ENCODE assay signal across 8 cellular contexts in the genomic region with DNA sequence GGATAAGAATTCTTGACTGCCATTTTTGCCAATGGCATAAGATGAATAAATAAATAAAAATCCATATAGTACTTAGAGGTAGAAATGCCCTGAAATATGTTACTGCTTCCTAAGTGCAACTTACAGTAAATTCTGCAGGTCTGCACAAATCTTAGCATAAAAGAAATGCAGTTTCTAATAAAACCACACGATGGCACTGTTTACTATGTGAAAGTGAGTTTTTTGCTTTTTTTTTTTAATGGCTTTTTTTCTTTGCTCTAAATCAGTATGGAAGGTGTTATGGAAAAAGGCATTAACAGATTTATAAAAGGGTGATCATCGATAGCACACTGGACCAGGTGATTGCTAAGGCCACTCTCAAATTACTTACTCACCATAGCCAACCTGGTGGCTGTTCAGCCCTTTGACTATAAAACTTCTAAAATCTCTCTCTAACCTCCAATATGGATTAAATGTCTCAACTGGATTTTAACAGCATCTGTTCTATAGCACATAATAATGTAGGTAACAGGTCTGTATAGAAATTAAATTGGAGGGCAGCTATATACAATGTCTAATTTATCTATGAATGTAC. TPM values are rescaled to one million over a fixed set of nuclear protein-coding genes. Genes with fewer than 3 reads are reported as not detected.
A peak's percentile ranks its signal among the peaks of the same experiment; 100 is the strongest.
DNase-seq lines count a peak whose midpoint lies in the region; ATAC-seq, FAIRE-seq and TF ChIP-seq lines count a peak whose summit lies in the region.

No MANE protein-coding gene starts in this region.

- no peak overlapping the region for H4K91ac ChIP-seq in mesenchymal stem cell (ENCODE audit: low read length)

- H4K8ac ChIP-seq in mesenchymal stem cell (ENCODE audit: low read length), result no peak overlapping the region

- peaks cover 51% of the 10 kb centered on the region for H3K36me3 Mint-ChIP-seq in stimulated activated effector memory CD8-positive, alpha-beta T cell treated with anti-CD3 and anti-CD28 coated beads, Interleukin-12 subunit alpha, Interleukin-12 subunit beta, amount 100 ng/mL, for 72 hours

- no peak overlapping the region for H2AFZ ChIP-seq in mesenchymal stem cell (ENCODE audit: low read depth, low read length)

- H3K4me3 Mint-ChIP-seq in stimulated activated effector memory CD8-positive, alpha-beta T cell treated with anti-CD3 and anti-CD28 coated beads, Interleukin-12 subunit alpha, Interleukin-12 subunit beta, amount 100 ng/mL, for 72 hours, result no peak overlapping the region

- H3K9me3 ChIP-seq in mesenchymal stem cell (ENCODE audit: control insufficient read depth, low read length), result no peaks in the 10 kb centered on the region

- H3K4me2 ChIP-seq in mesenchymal stem cell (ENCODE audit: low read length, poor library complexity, severe bottlenecking), result no peak overlapping the region

- no peak overlapping the region for H2AK5ac ChIP-seq in mesenchymal stem cell (ENCODE audit: low read length, severe bottlenecking)

- ATAC-seq in stimulated activated effector memory CD8-positive, alpha-beta T cell treated with anti-CD3 and anti-CD28 coated beads, Interleukin-12 subunit alpha, Interleukin-12 subunit beta, amount 100 ng/mL, for 72 hours, result no peak

- no peak overlapping the region for H3K4ac ChIP-seq in mesenchymal stem cell (ENCODE audit: low read depth in 1 of 2, low read length in 2 of 2)

- H3K79me1 ChIP-seq in mesenchymal stem cell (replicated peaks; ENCODE audit: low read length, poor library complexity, severe bottlenecking), result no peaks in the 10 kb centered on the region

- H2BK5ac ChIP-seq in mesenchymal stem cell (ENCODE audit: low read depth, low read length, poor library complexity, severe bottlenecking), result no peak overlapping the region

- no peaks in the 10 kb centered on the region for H3K27me3 ChIP-seq in mesenchymal stem cell (ENCODE audit: control insufficient read depth in 1 of 2, insufficient read depth in 1 of 2, low read length in 2 of 2)

- no peaks in the 10 kb centered on the region for H3K9me3 Mint-ChIP-seq in stimulated activated effector memory CD8-positive, alpha-beta T cell treated with anti-CD3 and anti-CD28 coated beads, Interleukin-12 subunit alpha, Interleukin-12 subunit beta, amount 100 ng/mL, for 72 hours

- no peak overlapping the region for H3K27ac ChIP-seq in mesenchymal stem cell (ENCODE audit: low read length, poor library complexity, severe bottlenecking)

- no peak overlapping the region for H2BK120ac ChIP-seq in mesenchymal stem cell (ENCODE audit: low read depth, low read length)

- no peaks in the 10 kb centered on the region for H3K4me1 Mint-ChIP-seq in stimulated activated effector memory CD8-positive, alpha-beta T cell treated with anti-CD3 and anti-CD28 coated beads, Interleukin-12 subunit alpha, Interleukin-12 subunit beta, amount 100 ng/mL, for 72 hours

- H2BK12ac ChIP-seq in mesenchymal stem cell (ENCODE audit: low read length in 2 of 2), result no peak overlapping the region

- peaks cover 5 to 59% of the 10 kb centered on the region in 2 experiments for H3K36me3 ChIP-seq in mesenchymal stem cell (ENCODE audit: control insufficient read depth in 1 of 2, insufficient read depth in 2 of 2, low read depth in 1 of 2, low read length in 2 of 2)

- H3K4me3 ChIP-seq in cardiac fibroblast (replicated peaks in 1 of 2; ENCODE audit: low read depth in 2 of 2, low read length in 2 of 2) (no peak overlapping the region), mesenchymal stem cell (ENCODE audit: insufficient read depth in 1 of 2, low read depth in 1 of 2, low read length in 2 of 2) (no peak overlapping the region)

- no peak overlapping the region for H3K18ac ChIP-seq in mesenchymal stem cell (ENCODE audit: low read depth in 1 of 2, low read length in 2 of 2)

- peak; percentile 97 for FAIRE-seq in A204.1 (lab: Jason Lieb, UNC)

- H3K23ac ChIP-seq in mesenchymal stem cell (ENCODE audit: low read length in 2 of 2), result no peak overlapping the region

- no peak overlapping the region for H3K9ac ChIP-seq in mesenchymal stem cell (ENCODE audit: low read length)

- no peaks in the 10 kb centered on the region for H3K4me1 ChIP-seq in mesenchymal stem cell (ENCODE audit: control insufficient read depth, insufficient read depth, low read depth, low read length)

- no peak overlapping the region for H3K14ac ChIP-seq in mesenchymal stem cell (ENCODE audit: low read length in 2 of 2)

- TF ChIP-seq CTCF in GM12874 (IDR thresholded peaks at IDR 0.05; ENCODE audit: insufficient read depth, low read depth, low read length) (peak; percentile 40; the same call in 1 of the 2 replicates), cardiac fibroblast (IDR thresholded peaks at IDR 0.05; ENCODE audit: low read depth, low read length) (peak; percentile 51)

- no peak overlapping the region for H3K27ac Mint-ChIP-seq in stimulated activated effector memory CD8-positive, alpha-beta T cell treated with anti-CD3 and anti-CD28 coated beads, Interleukin-12 subunit alpha, Interleukin-12 subunit beta, amount 100 ng/mL, for 72 hours

- WGBS in mesenchymal stem cell, result 46% methylated on average over 1 of the region's 2 CpGs

- no peak overlapping the region for H2BK15ac ChIP-seq in mesenchymal stem cell (ENCODE audit: low read depth, poor library complexity, severe bottlenecking)

- DNase-seq in NCI-H524 treated with DMSO at 0.1 percent for 48 hours (lab: John Stamatoyannopoulos, UW), result peak; percentile 14
- DNase-seq in cardiac fibroblast (ENCODE audit: low read depth in 2 of 2), result peak; percentile 64 to 69
- peak; percentile 56 for DNase-seq in mesenchymal stem cell
- DNase-seq in stimulated activated CD4-positive, alpha-beta T cell treated with anti-CD3 and anti-CD28 coated beads, Interleukin-2, amount 100 ng/mL, for 24 hours, result no peak
- DNase-seq in effector CD4-positive, alpha-beta T cell, result no peak
- no peak for DNase-seq in stimulated activated effector memory CD8-positive, alpha-beta T cell treated with anti-CD3 and anti-CD28 coated beads, Interleukin-12 subunit alpha, Interleukin-12 subunit beta, amount 100 ng/mL, for 72 hours (ENCODE audit: low spot score in 2 of 2)

RNA-seq across cellular contexts. Expression of gene AHI1, which starts 45.8 kb away (rescaled TPM):
- polyA plus RNA-seq in mesenchymal stem cell (2013, experiment 1 of 2), result 14.2 TPM
- 13.9 TPM for polyA plus RNA-seq in mesenchymal stem cell (2013, experiment 2 of 2)

Comparison
In these comparisons a context has a peak if more than half of its experiments do, and no peak if none do; other contexts are left out.
1. DNase-seq: peak in NCI-H524 treated with DMSO at 0.1 percent for 48 hours (single experiment), cardiac fibroblast (2 of 2) and mesenchymal stem cell (single experiment); none in stimulated activated CD4-positive, alpha-beta T cell treated with anti-CD3 and anti-CD28 coated beads, Interleukin-2, amount 100 ng/mL, for 24 hours (0 of 2), effector CD4-positive, alpha-beta T cell (single experiment) and stimulated activated effector memory CD8-positive, alpha-beta T cell treated with anti-CD3 and anti-CD28 coated beads, Interleukin-12 subunit alpha, Interleukin-12 subunit beta, amount 100 ng/mL, for 72 hours (0 of 2).